10 cellular contexts compared by ENCODE assay signal in genomic region chr11:74325649-74326645, GRCh38. TPM values are rescaled to one million over a fixed set of nuclear protein-coding genes. Genes with fewer than 3 reads are reported as not detected.
DNase-seq lines count a peak whose midpoint lies in the region; ATAC-seq and TF ChIP-seq lines count a peak whose summit lies in the region.
"Had no signal": no experiment of that assay in that cellular context is flagged by ENCODE, and none has a peak within 500 bp of the region (broad histone marks: within the 10 kb centered on the region; RNA-seq: fewer than 3 reads in every experiment).

No MANE protein-coding gene starts in this region.

- TF ChIP-seq EP300 in sigmoid colon (IDR thresholded peaks at IDR 0.05): peak in 1 of 4 donors; percentile 72

- H3K36me3 ChIP-seq in adipocyte (ENCODE audit: control insufficient read depth, insufficient read depth, low read length, severe bottlenecking): no peaks in the 10 kb centered on the region
- no peaks in the 10 kb centered on the region for H3K36me3 ChIP-seq in heart right ventricle
- H3K36me3 ChIP-seq in sigmoid colon: no peaks in the 10 kb centered on the region
- H3K36me3 ChIP-seq: breast epithelium had no signal

- no peak for TF ChIP-seq CTCF in heart right ventricle (IDR thresholded peaks at IDR 0.05)
- no peak for TF ChIP-seq CTCF in sigmoid colon (IDR thresholded peaks at IDR 0.05)
- no peak for TF ChIP-seq CTCF in GM13976 (IDR thresholded peaks at IDR 0.05; ENCODE audit: borderline replicate concordance, control extremely low read depth, extremely low read depth, insufficient read depth, missing control alignments)

- DNase-seq in GM03348 (ENCODE audit: low spot score) (peak; percentile 82), adipocyte (ENCODE audit: low read depth) (peak; percentile 84), heart right ventricle (peak; percentile 74 to 86), sigmoid colon (peak; percentile 95), GM19238 (ENCODE audit: insufficient read length, low spot score) (no peak), SW 1271 (lab: John Stamatoyannopoulos, UW) (no peak), GM13976 (ENCODE audit: low spot score) (no peak), OCI-M2 (lab: John Stamatoyannopoulos, UW; ENCODE audit: unreplicated experiment) (no peak)
- DNase-seq: SIG-M5 had no signal

- H3K4me1 ChIP-seq in adipocyte (ENCODE audit: control insufficient read depth, insufficient read depth, low read length) (peaks cover 46% of the 10 kb centered on the region), heart right ventricle (peaks cover 10 to 46% (median 36%) of the 10 kb centered on the region in 9 donors), sigmoid colon (peaks cover 0 to 38% (median 33%) of the 10 kb centered on the region in 4 donors)
- H3K4me1 ChIP-seq: breast epithelium had no signal

- H3K27me3 ChIP-seq in adipocyte (replicated peaks; ENCODE audit: control insufficient read depth, insufficient read depth, low read length): no peaks in the 10 kb centered on the region
- no peaks in the 10 kb centered on the region for H3K27me3 ChIP-seq in heart right ventricle
- H3K27me3 ChIP-seq in sigmoid colon: no peaks in the 10 kb centered on the region
- H3K27me3 ChIP-seq: breast epithelium had no signal

- H3K27ac ChIP-seq in heart right ventricle (peak overlapping the region in 7 of 10 donors; percentile 8 to 61 (median 36)), sigmoid colon (peak overlapping the region; percentile 22 to 71 (median 62))

- H3K9ac ChIP-seq in adipocyte (ENCODE audit: low read length): peak overlapping the region; percentile 35

- ATAC-seq in heart right ventricle: peak; percentile 90 to 96 (median 92)

- H3K9me3 ChIP-seq in adipocyte (ENCODE audit: control insufficient read depth, low read length): no peaks in the 10 kb centered on the region
- peaks cover 0 to 19% (median 0%) of the 10 kb centered on the region in 11 donors for H3K9me3 ChIP-seq in heart right ventricle
- no peaks in the 10 kb centered on the region for H3K9me3 ChIP-seq in sigmoid colon
- H3K9me3 ChIP-seq: breast epithelium had no signal

- TF ChIP-seq POLR2A in sigmoid colon (IDR thresholded peaks at IDR 0.05): no peak

- 27 to 33% methylated on average over 7 of the region's 7 CpGs for WGBS in heart right ventricle, 2 donors
- WGBS in sigmoid colon, 2 donors: 76 to 82% methylated on average over 7 of the region's 7 CpGs

- peak overlapping the region; percentile 46 for H3K4me3 ChIP-seq in adipocyte (ENCODE audit: low read length)
- no peak overlapping the region for H3K4me3 ChIP-seq in heart right ventricle
- H3K4me3 ChIP-seq in sigmoid colon: no peak overlapping the region
- H3K4me3 ChIP-seq: breast epithelium had no signal

- in situ Hi-C loops in GM13976 (cut with MboI; ENCODE audit: low sequenced_read_pairs, unreplicated experiment): no loop called here

- intact Hi-C loops in heart right ventricle (cut with DNase I) (loop anchor here in 2 of 10 donors (10.0 kb wide), 1 partner anchor 71 kb away; no protein-coding TSS in a partner anchor), sigmoid colon (cut with DNase I) (no loop called here)

RNA-seq across cellular contexts. Expression of gene P4HA3, which starts 14.5 kb away (rescaled TPM):
- under 1 TPM in 4 of 10 donors, not detected in 6; 0.13 to 0.76 (median 0.29) TPM for total RNA-seq in heart right ventricle
- polyA plus RNA-seq in heart right ventricle: under 1 TPM; 0.15 to 0.59 TPM
- total RNA-seq in sigmoid colon: 10 to 100 TPM in 1 of 4 donors, 1 to 10 TPM in 2, under 1 TPM in 1; 0.82 to 11.9 (median 1.4) TPM
- polyA plus RNA-seq in sigmoid colon: under 1 TPM in 1 of 3 donors, not detected in 2; 0.29 TPM

Comparison
In these comparisons a context has a peak if more than half of its experiments do, and no peak if none do; other contexts are left out.
1. DNase-seq: peak in GM03348 (single experiment), adipocyte (single experiment), heart right ventricle (2 of 2) and sigmoid colon (single experiment); none in GM19238 (single experiment), SW 1271 (0 of 2), GM13976 (single experiment) and OCI-M2 (single experiment).